In the genomic region with DNA sequence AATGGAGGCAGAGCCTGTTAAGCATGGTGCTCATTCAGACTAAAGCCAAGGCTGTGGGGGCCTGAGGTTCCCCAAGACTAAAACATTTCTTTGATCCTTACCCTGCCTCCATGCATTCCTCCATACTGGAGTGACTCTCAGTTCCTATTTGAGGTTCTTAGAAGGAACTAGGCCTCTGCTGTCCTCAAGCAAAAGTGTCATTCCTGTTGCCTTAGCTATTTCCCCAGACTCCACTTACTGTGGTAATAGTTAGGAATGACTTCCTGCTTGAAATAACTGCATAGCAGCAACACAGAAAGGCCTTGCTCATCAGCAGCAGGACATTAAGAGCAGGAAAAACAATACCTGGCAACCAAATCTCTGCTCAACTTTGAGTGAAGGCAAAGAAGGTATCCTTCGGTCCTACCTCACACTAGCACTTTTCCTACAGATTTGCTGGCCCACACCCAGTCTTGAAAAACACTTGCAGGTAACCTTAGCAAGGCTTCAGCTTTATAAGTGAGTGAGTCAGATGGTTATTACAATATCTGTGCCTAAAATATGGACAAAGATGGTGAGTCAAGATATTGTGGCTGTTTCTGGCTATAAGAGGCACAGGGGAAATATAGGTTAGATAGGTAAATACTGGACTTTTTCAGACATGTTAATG, we compare ENCODE assay signal across 14 cellular contexts. TPM values are rescaled to one million over a fixed set of nuclear protein-coding genes. Genes with fewer than 3 reads are reported as not detected.
A peak's percentile ranks its signal among the peaks of the same experiment; 100 is the strongest.
DNase-seq lines count a peak whose midpoint lies in the region; ATAC-seq, FAIRE-seq and TF ChIP-seq lines count a peak whose summit lies in the region.
"Had no signal": no experiment of that assay in that cellular context is flagged by ENCODE, and none has a peak within 500 bp of the region (broad histone marks: within the 10 kb centered on the region; RNA-seq: fewer than 3 reads in every experiment).

No MANE protein-coding gene starts in this region.

- intact Hi-C loops in mucosa of descending colon (cut with DNase I, micrococcal nuclease): no loop called here

- ATAC-seq in mucosa of descending colon (peak; percentile 37), GM19351 (IDR thresholded peaks at IDR 0.05; ENCODE audit: unreplicated experiment) (no peak), GM21515 (IDR thresholded peaks at IDR 0.05; ENCODE audit: unreplicated experiment) (no peak)
- ATAC-seq: HCT116, left lobe of liver had no signal

- DNase-seq in EH (ENCODE audit: low read depth): peak; percentile 89
- peak; percentile 27 for DNase-seq in RCC 7860 (ENCODE audit: low spot score)
- DNase-seq in dermis blood vessel endothelial cell: peak; percentile 56
- DNase-seq in mucosa of descending colon: no peak
- DNase-seq in stimulated activated CD4-positive, alpha-beta T cell treated with anti-CD3 and anti-CD28 coated beads, Interleukin-1b, Interleukin-23, amount 100 ng/mL, for 48 hours: no peak
- DNase-seq in GM20000 (ENCODE audit: low spot score): no peak
- DNase-seq: activated gamma-delta T cell, NCI-H1417, uterus had no signal

- H3K9me3 ChIP-seq in mucosa of descending colon: no peaks in the 10 kb centered on the region
- H3K9me3 ChIP-seq: uterus had no signal

- H3K4me1 ChIP-seq in mucosa of descending colon (ENCODE audit: low read depth): no peaks in the 10 kb centered on the region
- H3K4me1 ChIP-seq: uterus had no signal

- TF ChIP-seq CTCF in mucosa of descending colon (IDR thresholded peaks at IDR 0.05) (no peak), GM20000 (IDR thresholded peaks at IDR 0.05; ENCODE audit: extremely low read depth, missing control alignments) (no peak)

- no peak for FAIRE-seq in RCC 7860 (lab: Jason Lieb, UNC)
- FAIRE-seq: G401.6 had no signal

- H3K4me3 ChIP-seq in mucosa of descending colon: no peak overlapping the region
- H3K4me3 ChIP-seq: uterus had no signal

- H3K36me3 ChIP-seq in mucosa of descending colon (ENCODE audit: low read depth): peaks cover 3% of the 10 kb centered on the region
- H3K36me3 ChIP-seq: uterus had no signal

RNA-seq across cellular contexts. Expression of gene LRRC41, which starts 14.8 kb away (rescaled TPM):
- total RNA-seq in dermis blood vessel endothelial cell (76.6 and 85.2 TPM in 2 replicates), mucosa of descending colon (10 to 100 TPM; 41.8 to 56.0 (median 43.1) TPM)

RNA-seq across cellular contexts. Expression of gene UQCRH, which starts 14.9 kb away (rescaled TPM):
- 236 and 706 TPM in 2 replicates for total RNA-seq in dermis blood vessel endothelial cell
- total RNA-seq in mucosa of descending colon: 100 to 1,000 TPM; 266 to 387 (median 282) TPM

RNA-seq across cellular contexts. Expression of gene RAD54L, which starts 41.0 kb away (rescaled TPM):
- total RNA-seq in dermis blood vessel endothelial cell (2.0 and 11.2 TPM in 2 replicates), mucosa of descending colon (1 to 10 TPM; 3.0 to 8.0 (median 3.6) TPM)

RNA-seq across cellular contexts. Expression of gene NSUN4, which starts 52.0 kb away (rescaled TPM):
- 17.5 and 22.5 TPM in 2 replicates for total RNA-seq in dermis blood vessel endothelial cell
- 10 to 100 TPM; 18.5 to 20.6 (median 20.5) TPM for total RNA-seq in mucosa of descending colon

Comparison
In these comparisons a context has a peak if more than half of its experiments do, and no peak if none do; other contexts are left out.
1. DNase-seq: peak in EH (single experiment), RCC 7860 (single experiment) and dermis blood vessel endothelial cell (single experiment); none in mucosa of descending colon (0 of 3), stimulated activated CD4-positive, alpha-beta T cell treated with anti-CD3 and anti-CD28 coated beads, Interleukin-1b, Interleukin-23, amount 100 ng/mL, for 48 hours (single experiment) and GM20000 (single experiment).